Comparison of ENCODE assay signal across 16 cellular contexts in the genomic region with DNA sequence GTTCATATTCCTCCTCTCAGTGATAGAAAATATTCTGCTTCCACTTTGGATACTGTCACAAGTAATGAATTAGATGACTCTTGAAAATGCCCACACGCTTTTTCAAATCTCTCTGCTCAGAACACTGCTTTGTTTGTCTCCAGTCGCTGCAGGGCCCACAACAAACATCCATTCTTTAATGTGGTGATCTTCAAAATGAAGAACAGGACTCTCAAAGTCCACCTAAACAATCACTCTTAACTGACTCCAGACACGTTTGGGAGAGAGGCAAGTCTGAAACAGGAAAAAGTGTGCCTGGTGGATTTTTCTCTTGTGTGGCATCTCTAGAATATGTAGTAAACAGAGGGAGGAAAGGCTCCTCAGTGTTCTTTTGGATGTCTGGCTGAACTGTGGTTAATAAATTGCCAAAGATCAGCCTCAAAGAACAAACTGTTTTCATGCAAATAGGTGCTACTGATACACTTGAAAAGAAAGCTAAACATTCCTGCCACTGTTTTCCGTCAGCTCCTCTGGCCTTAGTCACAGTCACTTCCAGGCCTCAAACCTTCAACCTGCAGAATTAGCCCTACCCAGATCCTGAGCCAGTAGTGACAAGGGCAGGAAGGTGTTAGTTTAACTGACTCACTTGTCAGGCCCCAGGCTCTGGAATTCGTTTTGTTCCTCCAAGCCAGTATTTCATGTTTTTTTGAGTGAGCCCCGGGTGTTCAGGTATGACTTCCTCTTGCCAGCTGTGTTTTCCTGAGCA.
DNase-seq lines count a peak whose midpoint lies in the region; ATAC-seq and TF ChIP-seq lines count a peak whose summit lies in the region.
"Had no signal": no experiment of that assay in that cellular context is flagged by ENCODE, and none has a peak within 500 bp of the region (broad histone marks: within the 10 kb centered on the region; RNA-seq: fewer than 3 reads in every experiment).

No MANE protein-coding gene starts in this region.

- H3K27me3 Mint-ChIP-seq in Calu3 (ENCODE audit: unreplicated experiment), result no peaks in the 10 kb centered on the region
- no peaks in the 10 kb centered on the region for H3K27me3 Mint-ChIP-seq in glutamatergic neuron (ENCODE audit: unreplicated experiment)

- no peak for ATAC-seq in GM21717 (IDR thresholded peaks at IDR 0.05; ENCODE audit: unreplicated experiment)
- ATAC-seq: heart right ventricle had no signal

- H3K4me1 Mint-ChIP-seq in Calu3 (ENCODE audit: low read depth, unreplicated experiment) (peaks cover 51% of the 10 kb centered on the region), glutamatergic neuron (ENCODE audit: low read depth, unreplicated experiment) (peaks cover 15% of the 10 kb centered on the region)

- H3K9me3 Mint-ChIP-seq in Calu3 (ENCODE audit: low read depth, unreplicated experiment), result no peaks in the 10 kb centered on the region
- no peaks in the 10 kb centered on the region for H3K9me3 Mint-ChIP-seq in glutamatergic neuron (ENCODE audit: unreplicated experiment)

- H3K4me3 Mint-ChIP-seq in Calu3 (ENCODE audit: low read depth, unreplicated experiment) (no peak overlapping the region), glutamatergic neuron (ENCODE audit: unreplicated experiment) (no peak overlapping the region)

- CTCF ChIA-PET in Calu3 (lab: Charles Lee), result interaction anchor here (0.6 to 1.4 kb wide), 4 partner anchors 23 to 670 kb away, joined by 3 to 8 read pairs (median 4); no protein-coding TSS in a partner anchor

- TF ChIP-seq CTCF in Calu3 (IDR thresholded peaks at IDR 0.05; ENCODE audit: unreplicated experiment), result no peak
- TF ChIP-seq CTCF in epithelial cell of proximal tubule (conservative IDR thresholded peaks at IDR 0.05; ENCODE audit: low read depth, low read length), result no peak
- no peak for TF ChIP-seq CTCF in glutamatergic neuron (IDR thresholded peaks at IDR 0.05; ENCODE audit: partially characterized antibody, unreplicated experiment)

- intact Hi-C loops in Calu3 (cut with micrococcal nuclease; ENCODE audit: unreplicated experiment), result loop anchor here (5.0 to 10.0 kb wide), 4 partner anchors 263 to 700 kb away; no protein-coding TSS in a partner anchor

- DNase-seq in Calu3 (peak; percentile 74), M059J (ENCODE audit: low read depth) (peak; percentile 20), epithelial cell of proximal tubule (ENCODE audit: low read depth) (peak; percentile 73), mucosa of gallbladder (ENCODE audit: low spot score) (peak; percentile 23), glutamatergic neuron (no peak), NCI-H226 (no peak), NCI-H82 (lab: John Stamatoyannopoulos, UW) (no peak)
- DNase-seq: activated naive CD4-positive, alpha-beta T cell; caudate nucleus; DMS79 treated with DMSO at 0.1 percent for 48 hours; GM23248; heart right ventricle; NCI-H2029; WERI-Rb-1 had no signal

- H3K36me3 Mint-ChIP-seq in Calu3 (ENCODE audit: insufficient read depth, unreplicated experiment) (peaks cover 8% of the 10 kb centered on the region), glutamatergic neuron (ENCODE audit: unreplicated experiment) (no peaks in the 10 kb centered on the region)

- BruUV-seq in Calu3 (replicated peaks; lab: Mats Ljungman, UMichigan), result no TSS peak

- H3K27ac Mint-ChIP-seq in Calu3 (ENCODE audit: unreplicated experiment), result peak overlapping the region; percentile 91
- no peak overlapping the region for H3K27ac Mint-ChIP-seq in glutamatergic neuron (ENCODE audit: unreplicated experiment)

- no peak overlapping the region for H3K4me3 ChIP-seq in epithelial cell of proximal tubule (ENCODE audit: low read depth, low read length)
- H3K4me3 ChIP-seq: GM23248, heart right ventricle, SJSA1 had no signal

Comparison
In these comparisons a context has a peak if more than half of its experiments do, and no peak if none do; other contexts are left out.
1. DNase-seq: peak in Calu3 (single experiment), M059J (single experiment), epithelial cell of proximal tubule (single experiment) and mucosa of gallbladder (single experiment); none in glutamatergic neuron (single experiment), NCI-H226 (single experiment) and NCI-H82 (single experiment).